ENCODE assay signal across 19 cellular contexts in the genomic region with DNA sequence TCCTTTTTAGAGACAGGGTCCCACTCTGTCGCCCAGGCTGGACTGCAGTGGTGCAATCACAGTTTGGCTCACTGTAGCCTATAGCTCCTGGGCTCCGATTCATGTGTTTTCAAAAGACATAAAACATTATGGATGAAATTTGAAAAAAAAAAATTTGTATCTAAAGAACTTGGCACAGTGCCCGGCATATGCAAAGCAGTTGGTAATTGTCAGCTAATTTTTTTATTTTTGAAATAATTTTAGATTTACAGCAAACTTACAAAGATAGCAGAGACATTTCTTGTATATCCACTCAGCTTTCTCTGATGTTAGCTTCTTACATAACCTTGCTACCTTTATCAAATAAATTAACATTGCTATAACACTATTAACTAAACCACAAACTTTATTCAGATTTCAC.
"Had no signal": no experiment of that assay in that cellular context is flagged by ENCODE, and none has a peak within 500 bp of the region (broad histone marks: within the 10 kb centered on the region; RNA-seq: fewer than 3 reads in every experiment).

No MANE protein-coding gene starts in this region.

- H3K4me3 Mint-ChIP-seq: activated CD4-positive, alpha-beta memory T cell treated with anti-CD3 and anti-CD28 coated beads for 36 hours; activated CD4-positive, alpha-beta T cell treated with anti-CD3 and anti-CD28 coated beads, Interleukin-2, amount 10 ng/mL, durations not matched to agents 7 days and 5 days; activated naive CD4-positive, alpha-beta T cell treated with anti-CD3 and anti-CD28 coated beads, Interleukin-2, amount 10 ng/mL, durations not matched to agents 7 days and 5 days; activated naive CD8-positive, alpha-beta T cell treated with anti-CD3 and anti-CD28 coated beads for 36 hours; activated T-helper 17 cell treated with anti-CD3 and anti-CD28 coated beads, Interleukin-2, amount 50 U/mL, for 72 hours; dendritic cell treated with granulocyte-macrophage colony-stimulating factor and Interleukin-4, amounts not matched to agents 40 ng/mL and 50 ng/mL, for 4 days had no signal

- H3K4me1 Mint-ChIP-seq: activated naive CD8-positive, alpha-beta T cell treated with anti-CD3 and anti-CD28 coated beads for 36 hours had no signal

- H3K27ac Mint-ChIP-seq: activated CD4-positive, alpha-beta memory T cell treated with anti-CD3 and anti-CD28 coated beads for 36 hours; activated naive CD4-positive, alpha-beta T cell treated with anti-CD3 and anti-CD28 coated beads, Interleukin-2, amount 10 ng/mL, durations not matched to agents 7 days and 5 days; activated naive CD8-positive, alpha-beta T cell treated with anti-CD3 and anti-CD28 coated beads for 36 hours; activated T-helper 17 cell treated with anti-CD3 and anti-CD28 coated beads, Interleukin-2, amount 50 U/mL, for 72 hours; dendritic cell treated with granulocyte-macrophage colony-stimulating factor and Interleukin-4, amounts not matched to agents 40 ng/mL and 50 ng/mL, for 4 days had no signal

- H3K9me3 Mint-ChIP-seq: activated CD4-positive, alpha-beta memory T cell treated with anti-CD3 and anti-CD28 coated beads for 36 hours; activated CD4-positive, alpha-beta T cell treated with anti-CD3 and anti-CD28 coated beads, Interleukin-2, amount 10 ng/mL, durations not matched to agents 7 days and 5 days; activated naive CD4-positive, alpha-beta T cell treated with anti-CD3 and anti-CD28 coated beads, Interleukin-2, amount 10 ng/mL, durations not matched to agents 7 days and 5 days; activated naive CD8-positive, alpha-beta T cell treated with anti-CD3 and anti-CD28 coated beads for 36 hours; activated T-helper 17 cell treated with anti-CD3 and anti-CD28 coated beads, Interleukin-2, amount 50 U/mL, for 72 hours; dendritic cell treated with granulocyte-macrophage colony-stimulating factor and Interleukin-4, amounts not matched to agents 40 ng/mL and 50 ng/mL, for 4 days had no signal

- ATAC-seq: activated T-helper 17 cell treated with anti-CD3 and anti-CD28 coated beads, Interleukin-2, amount 50 U/mL, for 72 hours had no signal

- H3K36me3 Mint-ChIP-seq: activated CD4-positive, alpha-beta memory T cell treated with anti-CD3 and anti-CD28 coated beads for 36 hours; activated naive CD4-positive, alpha-beta T cell treated with anti-CD3 and anti-CD28 coated beads, Interleukin-2, amount 10 ng/mL, durations not matched to agents 7 days and 5 days; activated naive CD8-positive, alpha-beta T cell treated with anti-CD3 and anti-CD28 coated beads for 36 hours had no signal

- H3K27me3 Mint-ChIP-seq: activated CD4-positive, alpha-beta memory T cell treated with anti-CD3 and anti-CD28 coated beads for 36 hours; activated CD4-positive, alpha-beta T cell treated with anti-CD3 and anti-CD28 coated beads, Interleukin-2, amount 10 ng/mL, durations not matched to agents 7 days and 5 days; activated naive CD8-positive, alpha-beta T cell treated with anti-CD3 and anti-CD28 coated beads for 36 hours; activated T-helper 17 cell treated with anti-CD3 and anti-CD28 coated beads, Interleukin-2, amount 50 U/mL, for 72 hours; dendritic cell treated with granulocyte-macrophage colony-stimulating factor and Interleukin-4, amounts not matched to agents 40 ng/mL and 50 ng/mL, for 4 days had no signal

- DNase-seq: activated CD4-positive, alpha-beta memory T cell treated with anti-CD3 and anti-CD28 coated beads for 36 hours; activated CD4-positive, alpha-beta T cell treated with anti-CD3 and anti-CD28 coated beads, Interleukin-2, amount 10 ng/mL, durations not matched to agents 7 days and 5 days; activated CD4-positive, CD25-positive, alpha-beta regulatory T cell; activated gamma-delta T cell treated with Interleukin-2 at 50 U/mL for 16 hours; activated naive CD4-positive, alpha-beta T cell treated with anti-CD3 and anti-CD28 coated beads, Interleukin-2, amount 10 ng/mL, durations not matched to agents 7 days and 5 days; activated naive CD8-positive, alpha-beta T cell treated with anti-CD3 and anti-CD28 coated beads for 36 hours; activated T-cell treated with anti-CD3 and anti-CD28 coated beads for 4 hours; activated T-cell treated with anti-CD3 and anti-CD28 coated beads, Interleukin-2, amount 50 U/mL, for 48 hours; cerebellar nuclear complex; MM.1S; NCI-H1092; NCI-H1417; NCI-H2029 treated with DMSO at 0.1 percent for 48 hours; NCI-H526; PC-9; SIG-M5; T-helper 1 cell had no signal
